ENCODE assay signal across 9 cellular contexts in genomic region chr4:88357262-88357661, GRCh38.
"Had no signal": no experiment of that assay in that cellular context is flagged by ENCODE, and none has a peak within 500 bp of the region (broad histone marks: within the 10 kb centered on the region; RNA-seq: fewer than 3 reads in every experiment).

No MANE protein-coding gene starts in this region.

- H3K4me2 ChIP-seq: GM23338 had no signal

- H3K4me3 Mint-ChIP-seq: GM23338, H9, HFFc6 had no signal

- DNase-seq: GOT3, H7, H9, HCEC 1CT, HFFc6 had no signal

- H3K27ac ChIP-seq: GM23248 had no signal

- H3K4me3 ChIP-seq: GM23248, GM23338, HAP-1 had no signal

- H3K36me3 ChIP-seq: HAP-1 had no signal

- H3K9ac ChIP-seq: GM23248 had no signal

- H3K27ac Mint-ChIP-seq: GM23338, H9, HFFc6 had no signal

- H3K9me3 ChIP-seq: HAP-1 had no signal

- ATAC-seq: GM23338, HCT116 had no signal
